ENCODE assay signal across 10 cellular contexts in genomic region chr6:157143171-157143884, GRCh38.
DNase-seq lines count a peak whose midpoint lies in the region; ATAC-seq and TF ChIP-seq lines count a peak whose summit lies in the region.
"Had no signal": no experiment of that assay in that cellular context is flagged by ENCODE, and none has a peak within 500 bp of the region (broad histone marks: within the 10 kb centered on the region; RNA-seq: fewer than 3 reads in every experiment).

No MANE protein-coding gene starts in this region.

- H3K36me3 ChIP-seq in body of pancreas (replicated peaks in 1 of 2; ENCODE audit: insufficient read depth in 1 of 2, low read depth in 2 of 2) (peaks cover 0 to 4% of the 10 kb centered on the region in 2 donors), mucosa of descending colon (ENCODE audit: low read depth) (no peaks in the 10 kb centered on the region)
- H3K36me3 ChIP-seq: SJSA1 had no signal

- 49 to 64% methylated on average over 10 of the region's 10 CpGs for WGBS in body of pancreas, 2 donors

- no peaks in the 10 kb centered on the region for H3K9me3 ChIP-seq in body of pancreas
- H3K9me3 ChIP-seq in mucosa of descending colon: no peaks in the 10 kb centered on the region
- H3K9me3 ChIP-seq: SJSA1 had no signal

- no peak overlapping the region for H3K4me3 ChIP-seq in AG09309 (ENCODE audit: control insufficient read depth, low read depth, low read length)
- H3K4me3 ChIP-seq in body of pancreas: no peak overlapping the region
- H3K4me3 ChIP-seq in mucosa of descending colon: no peak overlapping the region
- H3K4me3 ChIP-seq: SJSA1 had no signal

- intact Hi-C loops in body of pancreas (cut with DNase I): no loop called here
- intact Hi-C loops in mucosa of descending colon (cut with DNase I, micrococcal nuclease): no loop called here

- ATAC-seq in HG03521 (IDR thresholded peaks at IDR 0.05; ENCODE audit: unreplicated experiment) (peak; percentile 91), body of pancreas (peak; percentile 57), mucosa of descending colon (peak; percentile 25), GM18502 (IDR thresholded peaks at IDR 0.05; ENCODE audit: poor library complexity, unreplicated experiment) (no peak), GM18858 (IDR thresholded peaks at IDR 0.05; ENCODE audit: unreplicated experiment) (no peak)

- peak overlapping the region in 2 of 4 donors; percentile 6 to 22 for H3K27ac ChIP-seq in body of pancreas
- H3K27ac ChIP-seq: epithelial cell of prostate had no signal

- DNase-seq in AG09309 (ENCODE audit: low read depth) (peak; percentile 51), body of pancreas (peak in 1 of 4 donors; percentile 27), mucosa of descending colon (no peak), retina (no peak), HPDE6-E6E7 (ENCODE audit: extremely low spot score) (no peak)

- no peak for TF ChIP-seq POLR2A in body of pancreas (IDR thresholded peaks at IDR 0.05)

- no peak for TF ChIP-seq CTCF in AG09309 (IDR thresholded peaks at IDR 0.05; ENCODE audit: control insufficient read depth, insufficient read depth, low read depth, low read length, missing control alignments)
- no peak for TF ChIP-seq CTCF in body of pancreas (IDR thresholded peaks at IDR 0.05)
- TF ChIP-seq CTCF in mucosa of descending colon (IDR thresholded peaks at IDR 0.05): no peak

- peaks cover 16% of the 10 kb centered on the region for H3K4me1 ChIP-seq in body of pancreas
- no peaks in the 10 kb centered on the region for H3K4me1 ChIP-seq in mucosa of descending colon (ENCODE audit: low read depth)

- H3K27me3 ChIP-seq in body of pancreas: no peaks in the 10 kb centered on the region
- H3K27me3 ChIP-seq: SJSA1 had no signal

Comparison
In these comparisons a context has a peak if more than half of its experiments do, and no peak if none do; other contexts are left out.
1. ATAC-seq: peak in HG03521 (single experiment), body of pancreas (single experiment) and mucosa of descending colon (single experiment); none in GM18502 (single experiment) and GM18858 (single experiment).